Comparison of ENCODE assay signal across 1 cellular context in genomic region chr16:27461483-27462171, GRCh38.
TF ChIP-seq lines count a peak whose summit lies in the region.

No MANE protein-coding gene starts in this region.

TF ChIP-seq in HepG2, 621 proteins besides CTCF, POLR2A, EP300 and RAD21 (continued from another document):
- TF ChIP-seq GTF3A (CRISPR knock-in tag; conservative IDR thresholded peaks at IDR 0.05): no peak
- TF ChIP-seq SALL1 (CRISPR knock-in tag; IDR thresholded peaks at IDR 0.05): no peak
- TF ChIP-seq ZNF484 (CRISPR knock-in tag; IDR thresholded peaks at IDR 0.05; ENCODE audit: borderline replicate concordance, low read depth): no peak
- no peak for TF ChIP-seq ZNF652 (CRISPR knock-in tag; IDR thresholded peaks at IDR 0.05; ENCODE audit: borderline replicate concordance, low read depth)
- TF ChIP-seq SOX5 (CRISPR knock-in tag; IDR thresholded peaks at IDR 0.05; ENCODE audit: borderline replicate concordance): no peak
